Comparison of ENCODE assay signal across 26 cellular contexts in genomic region chr6:24844903-24845302, GRCh38. TPM values are rescaled to one million over a fixed set of nuclear protein-coding genes. Genes with fewer than 3 reads are reported as not detected.
DNase-seq lines count a peak whose midpoint lies in the region; ATAC-seq lines count a peak whose summit lies in the region.
"Had no signal": no experiment of that assay in that cellular context is flagged by ENCODE, and none has a peak within 500 bp of the region (broad histone marks: within the 10 kb centered on the region; RNA-seq: fewer than 3 reads in every experiment).

No MANE protein-coding gene starts in this region.

- peaks cover 0 to 4% of the 10 kb centered on the region in 2 donors for H3K27me3 Mint-ChIP-seq in CD8-positive, alpha-beta memory T cell
- H3K27me3 Mint-ChIP-seq in activated CD4-positive, alpha-beta memory T cell treated with anti-CD3 and anti-CD28 coated beads for 36 hours: no peaks in the 10 kb centered on the region
- H3K27me3 Mint-ChIP-seq in naive thymus-derived CD8-positive, alpha-beta T cell: no peaks in the 10 kb centered on the region
- H3K27me3 Mint-ChIP-seq: activated naive CD8-positive, alpha-beta T cell treated with anti-CD3 and anti-CD28 coated beads, Interleukin-2, amount 10 ng/mL, durations not matched to agents 7 days and 5 days had no signal

- DNase-seq in CD8-positive, alpha-beta memory T cell: no peak
- no peak for DNase-seq in activated CD4-positive, alpha-beta memory T cell treated with anti-CD3 and anti-CD28 coated beads for 36 hours
- no peak for DNase-seq in naive thymus-derived CD8-positive, alpha-beta T cell
- no peak for DNase-seq in SIG-M5 treated with dmso at 0.1 percent for 504 hours (lab: John Stamatoyannopoulos, UW; ENCODE audit: unreplicated experiment)
- no peak for DNase-seq in Right ventricle myocardium superior
- DNase-seq in NCI-H1105 treated with DMSO at 0.1 percent for 48 hours (lab: John Stamatoyannopoulos, UW): no peak
- DNase-seq: activated naive CD8-positive, alpha-beta T cell treated with anti-CD3 and anti-CD28 coated beads, Interleukin-2, amount 10 ng/mL, durations not matched to agents 7 days and 5 days; AML-193; brain microvascular endothelial cell; kidney; mesendoderm; NCI-H1048; NCI-H2081 treated with DMSO at 0.1 percent for 48 hours; NCI-H526; small intestine; stimulated activated CD4-positive, alpha-beta T cell treated with anti-CD3 and anti-CD28 coated beads, Interleukin-4, amount 100 ng/mL, for 24 hours; testis; WERI-Rb-1 had no signal

- POLR2A ChIA-PET in CD8-positive, alpha-beta memory T cell (lab: Charles Lee): interaction anchor here (0.6 kb wide), 1 partner anchor 80 kb away, joined by 4 read pairs; no protein-coding TSS in a partner anchor
- POLR2A ChIA-PET in activated CD4-positive, alpha-beta memory T cell treated with anti-CD3 and anti-CD28 coated beads for 36 hours (lab: Charles Lee): no interaction called here
- POLR2A ChIA-PET in naive thymus-derived CD8-positive, alpha-beta T cell (lab: Charles Lee): interaction anchor here (0.8 to 1.9 kb wide), 6 partner anchors 10 to 180 kb away, joined by 3 to 10 read pairs (median 6); no protein-coding TSS in a partner anchor

- H3K4me1 Mint-ChIP-seq in CD8-positive, alpha-beta memory T cell: peaks cover 50 to 73% (median 73%) of the 10 kb centered on the region in 3 donors
- peaks cover 58% of the 10 kb centered on the region for H3K4me1 Mint-ChIP-seq in activated CD4-positive, alpha-beta memory T cell treated with anti-CD3 and anti-CD28 coated beads for 36 hours (ENCODE audit: low read depth)
- peaks cover 35 to 84% (median 72%) of the 10 kb centered on the region in 4 donors for H3K4me1 Mint-ChIP-seq in naive thymus-derived CD8-positive, alpha-beta T cell

- no peaks in the 10 kb centered on the region for H3K27me3 ChIP-seq in CD8-positive, alpha-beta memory T cell (ENCODE audit: insufficient read depth, low read length, poor library complexity, severe bottlenecking)
- H3K27me3 ChIP-seq: brain microvascular endothelial cell, hepatocyte, testis had no signal

- peaks cover 18 to 96% (median 48%) of the 10 kb centered on the region in 3 donors for H3K36me3 Mint-ChIP-seq in CD8-positive, alpha-beta memory T cell
- peaks cover 51% of the 10 kb centered on the region for H3K36me3 Mint-ChIP-seq in activated CD4-positive, alpha-beta memory T cell treated with anti-CD3 and anti-CD28 coated beads for 36 hours
- H3K36me3 Mint-ChIP-seq in naive thymus-derived CD8-positive, alpha-beta T cell: peaks cover 14 to 99% (median 48%) of the 10 kb centered on the region in 3 donors

- H3K4me1 ChIP-seq in CD8-positive, alpha-beta memory T cell (ENCODE audit: insufficient read depth, low read length): peaks cover 46% of the 10 kb centered on the region
- H3K4me1 ChIP-seq: testis had no signal

- H3K36me3 ChIP-seq in CD8-positive, alpha-beta memory T cell (ENCODE audit: insufficient read depth, low read length): peaks cover 94% of the 10 kb centered on the region
- H3K36me3 ChIP-seq: brain microvascular endothelial cell, WERI-Rb-1 had no signal

- intact Hi-C loops in activated CD4-positive, alpha-beta memory T cell treated with anti-CD3 and anti-CD28 coated beads for 36 hours (cut with micrococcal nuclease): no loop called here
- intact Hi-C loops in Right ventricle myocardium superior (cut with DNase I): no loop called here

- no peaks in the 10 kb centered on the region for H3K9me3 Mint-ChIP-seq in CD8-positive, alpha-beta memory T cell
- no peaks in the 10 kb centered on the region for H3K9me3 Mint-ChIP-seq in activated CD4-positive, alpha-beta memory T cell treated with anti-CD3 and anti-CD28 coated beads for 36 hours
- no peaks in the 10 kb centered on the region for H3K9me3 Mint-ChIP-seq in naive thymus-derived CD8-positive, alpha-beta T cell
- H3K9me3 Mint-ChIP-seq: activated naive CD8-positive, alpha-beta T cell treated with anti-CD3 and anti-CD28 coated beads, Interleukin-2, amount 10 ng/mL, durations not matched to agents 7 days and 5 days; neural crest cell had no signal

- no peak overlapping the region for H3K27ac ChIP-seq in CD8-positive, alpha-beta memory T cell (ENCODE audit: low read depth, low read length)
- H3K27ac ChIP-seq: brain microvascular endothelial cell, hepatocyte, testis, WERI-Rb-1 had no signal

- ATAC-seq in GM18519 (IDR thresholded peaks at IDR 0.05; ENCODE audit: low FRiP score, unreplicated experiment) (peak; percentile 56), Right ventricle myocardium superior (ENCODE audit: poor library complexity) (no peak)
- no peak for ATAC-seq in naive thymus-derived CD8-positive, alpha-beta T cell
- ATAC-seq: Right ventricle myocardium inferior had no signal

- no peak overlapping the region for H3K4me3 Mint-ChIP-seq in CD8-positive, alpha-beta memory T cell
- no peak overlapping the region for H3K4me3 Mint-ChIP-seq in activated CD4-positive, alpha-beta memory T cell treated with anti-CD3 and anti-CD28 coated beads for 36 hours
- peak overlapping the region in 2 of 10 donors; percentile 37 to 48 for H3K4me3 Mint-ChIP-seq in naive thymus-derived CD8-positive, alpha-beta T cell
- H3K4me3 Mint-ChIP-seq: activated naive CD8-positive, alpha-beta T cell treated with anti-CD3 and anti-CD28 coated beads, Interleukin-2, amount 10 ng/mL, durations not matched to agents 7 days and 5 days; neural crest cell had no signal

- H3K9me3 ChIP-seq in CD8-positive, alpha-beta memory T cell (ENCODE audit: low read length): no peaks in the 10 kb centered on the region
- H3K9me3 ChIP-seq: testis had no signal

- no peak overlapping the region for H3K4me3 ChIP-seq in CD8-positive, alpha-beta memory T cell (ENCODE audit: low read length)
- H3K4me3 ChIP-seq: hepatocyte, testis had no signal

- H3K27ac Mint-ChIP-seq in CD8-positive, alpha-beta memory T cell: peak overlapping the region in 6 of 8 donors; percentile 55 to 82 (median 76)
- peak overlapping the region; percentile 46 for H3K27ac Mint-ChIP-seq in activated CD4-positive, alpha-beta memory T cell treated with anti-CD3 and anti-CD28 coated beads for 36 hours
- H3K27ac Mint-ChIP-seq in naive thymus-derived CD8-positive, alpha-beta T cell: peak overlapping the region; percentile 67 to 90 (median 80)
- H3K27ac Mint-ChIP-seq: activated naive CD8-positive, alpha-beta T cell treated with anti-CD3 and anti-CD28 coated beads, Interleukin-2, amount 10 ng/mL, durations not matched to agents 7 days and 5 days had no signal

- CTCF ChIA-PET in CD8-positive, alpha-beta memory T cell (lab: Charles Lee): interaction anchor here (1.1 to 2.8 kb wide), 3 partner anchors 11 to 173 kb away, joined by 3 to 11 read pairs (median 6); no protein-coding TSS in a partner anchor
- CTCF ChIA-PET in activated CD4-positive, alpha-beta memory T cell treated with anti-CD3 and anti-CD28 coated beads for 36 hours (lab: Charles Lee): interaction anchor here (0.7 to 2.4 kb wide), 4 partner anchors 101 to 264 kb away, joined by 3 to 11 read pairs (median 4); no protein-coding TSS in a partner anchor

RNA-seq across cellular contexts. Expression of gene ARMH2, which starts 46.2 kb away (rescaled TPM):
- under 1 TPM in 1 of 2 experiments, not detected in 1; 0.55 TPM for total RNA-seq in CD8-positive, alpha-beta memory T cell
- polyA plus RNA-seq in CD8-positive, alpha-beta memory T cell: 0.78 TPM
- not detected for total RNA-seq in activated CD4-positive, alpha-beta memory T cell treated with anti-CD3 and anti-CD28 coated beads for 36 hours
- total RNA-seq in naive thymus-derived CD8-positive, alpha-beta T cell: 1 to 10 TPM; 4.5 to 7.1 TPM
- under 1 TPM in 2 of 3 donors, not detected in 1; 0.26 to 0.27 TPM for polyA plus RNA-seq in naive thymus-derived CD8-positive, alpha-beta T cell
- not detected for total RNA-seq in Right ventricle myocardium superior
- total RNA-seq: endothelial cell of umbilical vein, G401, H1, hepatocyte, kidney, neural crest cell, pulmonary artery endothelial cell, Right ventricle myocardium inferior had no signal
- polyA plus RNA-seq: endothelial cell of umbilical vein, H1, hepatocyte, small intestine had no signal
